8 cellular contexts compared by ENCODE assay signal in genomic region chr10:88897019-88897853, GRCh38. TPM values are rescaled to one million over a fixed set of nuclear protein-coding genes. Genes with fewer than 3 reads are reported as not detected.
DNase-seq lines count a peak whose midpoint lies in the region; ATAC-seq and TF ChIP-seq lines count a peak whose summit lies in the region.
"Had no signal": no experiment of that assay in that cellular context is flagged by ENCODE, and none has a peak within 500 bp of the region (broad histone marks: within the 10 kb centered on the region; RNA-seq: fewer than 3 reads in every experiment).

No MANE protein-coding gene starts in this region.

- H3K4me2 ChIP-seq in hepatocyte (peak overlapping the region; percentile 30), MM.1S (ENCODE audit: low read depth, low read length) (no peak overlapping the region)

- peaks cover 62% of the 10 kb centered on the region for H3K4me1 Mint-ChIP-seq in activated CD4-positive, alpha-beta T cell treated with anti-CD3 and anti-CD28 coated beads, Interleukin-2, amount 10 ng/mL, durations not matched to agents 24 days and 14 days
- H3K4me1 Mint-ChIP-seq in stimulated activated memory B cell treated with anti-CD40 and anti-IgM and Interleukin-4, amounts not matched to agents 10 μg/mL and 1 μg/mL and 100 μg/mL, for 72 hours: peaks cover 57% of the 10 kb centered on the region

- H3K9ac ChIP-seq in MM.1S (ENCODE audit: low read length): no peak overlapping the region

- H3K27me3 ChIP-seq in hepatocyte (no peaks in the 10 kb centered on the region), MM.1S (replicated peaks; ENCODE audit: insufficient read depth, low read length) (no peaks in the 10 kb centered on the region)

- intact Hi-C loops in activated CD4-positive, alpha-beta T cell treated with anti-CD3 and anti-CD28 coated beads, Interleukin-2, amount 10 ng/mL, durations not matched to agents 24 days and 14 days (cut with micrococcal nuclease): loop anchor here (1.0 kb wide), 3 partner anchors 11 to 38 kb away; partner anchors contain the start of gene STAMBPL1

- H3K27ac Mint-ChIP-seq in activated CD4-positive, alpha-beta T cell treated with anti-CD3 and anti-CD28 coated beads, Interleukin-2, amount 10 ng/mL, durations not matched to agents 24 days and 14 days: peak overlapping the region; percentile 90
- peak overlapping the region; percentile 93 for H3K27ac Mint-ChIP-seq in stimulated activated memory B cell treated with anti-CD40 and anti-IgM and Interleukin-4, amounts not matched to agents 10 μg/mL and 1 μg/mL and 100 μg/mL, for 72 hours

- H3K9me3 Mint-ChIP-seq in activated CD4-positive, alpha-beta T cell treated with anti-CD3 and anti-CD28 coated beads, Interleukin-2, amount 10 ng/mL, durations not matched to agents 24 days and 14 days: no peaks in the 10 kb centered on the region
- H3K9me3 Mint-ChIP-seq in stimulated activated memory B cell treated with anti-CD40 and anti-IgM and Interleukin-4, amounts not matched to agents 10 μg/mL and 1 μg/mL and 100 μg/mL, for 72 hours: no peaks in the 10 kb centered on the region

- peaks cover 57% of the 10 kb centered on the region for H3K36me3 Mint-ChIP-seq in activated CD4-positive, alpha-beta T cell treated with anti-CD3 and anti-CD28 coated beads, Interleukin-2, amount 10 ng/mL, durations not matched to agents 24 days and 14 days (ENCODE audit: low read depth)
- H3K36me3 Mint-ChIP-seq in stimulated activated memory B cell treated with anti-CD40 and anti-IgM and Interleukin-4, amounts not matched to agents 10 μg/mL and 1 μg/mL and 100 μg/mL, for 72 hours: peaks cover 26% of the 10 kb centered on the region

- no peaks in the 10 kb centered on the region for H3K27me3 Mint-ChIP-seq in activated CD4-positive, alpha-beta T cell treated with anti-CD3 and anti-CD28 coated beads, Interleukin-2, amount 10 ng/mL, durations not matched to agents 24 days and 14 days
- H3K27me3 Mint-ChIP-seq in stimulated activated memory B cell treated with anti-CD40 and anti-IgM and Interleukin-4, amounts not matched to agents 10 μg/mL and 1 μg/mL and 100 μg/mL, for 72 hours: no peaks in the 10 kb centered on the region

- H2AFZ ChIP-seq in hepatocyte: no peak overlapping the region
- H2AFZ ChIP-seq in MM.1S (ENCODE audit: low read length): no peak overlapping the region

- DNase-seq in HK-2 (ENCODE audit: unreplicated experiment) (peak; percentile 42), hepatocyte (ENCODE audit: low spot score) (peak; percentile 66), MM.1S (no peak)
- DNase-seq in activated CD4-positive, alpha-beta T cell treated with anti-CD3 and anti-CD28 coated beads, Interleukin-2, amount 10 ng/mL, durations not matched to agents 24 days and 14 days: no peak

- H3K9me3 ChIP-seq in hepatocyte (ENCODE audit: low read depth) (no peaks in the 10 kb centered on the region), MM.1S (replicated peaks; ENCODE audit: insufficient read depth, low read length) (no peaks in the 10 kb centered on the region)

- H4K20me1 ChIP-seq in hepatocyte (ENCODE audit: insufficient read depth, poor library complexity, severe bottlenecking): no peaks in the 10 kb centered on the region
- H4K20me1 ChIP-seq in MM.1S (ENCODE audit: insufficient read depth, low read length): no peaks in the 10 kb centered on the region

- TF ChIP-seq CTCF in hepatocyte (IDR thresholded peaks at IDR 0.05; ENCODE audit: poor library complexity): no peak
- TF ChIP-seq CTCF in MM.1S (IDR thresholded peaks at IDR 0.05; ENCODE audit: low read length): no peak

- peak overlapping the region; percentile 62 for H3K4me3 Mint-ChIP-seq in activated CD4-positive, alpha-beta T cell treated with anti-CD3 and anti-CD28 coated beads, Interleukin-2, amount 10 ng/mL, durations not matched to agents 24 days and 14 days
- peak overlapping the region; percentile 54 for H3K4me3 Mint-ChIP-seq in stimulated activated memory B cell treated with anti-CD40 and anti-IgM and Interleukin-4, amounts not matched to agents 10 μg/mL and 1 μg/mL and 100 μg/mL, for 72 hours

- H3K36me3 ChIP-seq in hepatocyte (replicated peaks; ENCODE audit: insufficient read depth, low read depth) (no peaks in the 10 kb centered on the region), MM.1S (replicated peaks; ENCODE audit: insufficient read depth, low read length) (no peaks in the 10 kb centered on the region)

- WGBS in hepatocyte (ENCODE audit: low lambda C conversion rate, missing lambda C conversion rate): 10% methylated on average over 8 of the region's 8 CpGs

- peaks cover 43% of the 10 kb centered on the region for H3K4me1 ChIP-seq in hepatocyte (ENCODE audit: insufficient read depth)
- H3K4me1 ChIP-seq in MM.1S (ENCODE audit: low read length): peaks cover 7% of the 10 kb centered on the region

- H3K4me3 ChIP-seq in hepatocyte (no peak overlapping the region), MM.1S (ENCODE audit: low read length) (no peak overlapping the region)

- no peaks in the 10 kb centered on the region for H3F3A ChIP-seq in MM.1S (ENCODE audit: insufficient read depth, low read length)

- no peaks in the 10 kb centered on the region for H3K9me2 ChIP-seq in hepatocyte (replicated peaks; ENCODE audit: insufficient read depth)
- H3K9me2 ChIP-seq in MM.1S (replicated peaks; ENCODE audit: insufficient read depth, low read length): no peaks in the 10 kb centered on the region

- ATAC-seq in stimulated activated memory B cell treated with anti-CD40 and anti-IgM and Interleukin-4, amounts not matched to agents 10 μg/mL and 1 μg/mL and 100 μg/mL, for 72 hours: peak; percentile 56
- no peak for ATAC-seq in GM19455 (IDR thresholded peaks at IDR 0.05; ENCODE audit: unreplicated experiment)
- no peak for ATAC-seq in HG02840 (IDR thresholded peaks at IDR 0.05; ENCODE audit: low FRiP score, unreplicated experiment)

- H3K79me2 ChIP-seq in hepatocyte: peaks cover 9% of the 10 kb centered on the region
- H3K79me2 ChIP-seq in MM.1S (ENCODE audit: low read length): no peaks in the 10 kb centered on the region

- H3K27ac ChIP-seq in hepatocyte (peak overlapping the region; percentile 96), MM.1S (ENCODE audit: low read length) (no peak overlapping the region)

RNA-seq across cellular contexts. Expression of gene STAMBPL1, which starts 17.2 kb away (rescaled TPM):
- 41.9 and 43.5 TPM in 2 replicates for total RNA-seq in activated CD4-positive, alpha-beta T cell treated with anti-CD3 and anti-CD28 coated beads, Interleukin-2, amount 10 ng/mL, durations not matched to agents 24 days and 14 days
- total RNA-seq in hepatocyte: 14.8 and 20.0 TPM in 2 replicates
- polyA plus RNA-seq in hepatocyte: 4.5 and 5.2 TPM in 2 replicates

RNA-seq across cellular contexts. Expression of gene ANKRD22, which starts 45.6 kb away (rescaled TPM):
- total RNA-seq in activated CD4-positive, alpha-beta T cell treated with anti-CD3 and anti-CD28 coated beads, Interleukin-2, amount 10 ng/mL, durations not matched to agents 24 days and 14 days: 0.12 TPM in 1 of 2 replicates, not detected in the other
- total RNA-seq in hepatocyte: 2.1 and 4.2 TPM in 2 replicates
- 2.3 and 2.7 TPM in 2 replicates for polyA plus RNA-seq in hepatocyte
- total RNA-seq: pulmonary artery endothelial cell had no signal

RNA-seq across cellular contexts. Expression of gene ACTA2, which starts 55.3 kb away (rescaled TPM):
- total RNA-seq in activated CD4-positive, alpha-beta T cell treated with anti-CD3 and anti-CD28 coated beads, Interleukin-2, amount 10 ng/mL, durations not matched to agents 24 days and 14 days: 8.8 and 8.9 TPM in 2 replicates
- 218 and 231 TPM in 2 replicates for total RNA-seq in hepatocyte
- 207 and 251 TPM in 2 replicates for polyA plus RNA-seq in hepatocyte

Comparison
In these comparisons a context has a peak if more than half of its experiments do, and no peak if none do; other contexts are left out.
1. DNase-seq: peak in HK-2 (single experiment) and hepatocyte (single experiment); none in activated CD4-positive, alpha-beta T cell treated with anti-CD3 and anti-CD28 coated beads, Interleukin-2, amount 10 ng/mL, durations not matched to agents 24 days and 14 days (single experiment) and MM.1S (single experiment).
2. RNA of gene ACTA2, which starts 55.3 kb away (total RNA-seq): 218 to 231 TPM in hepatocyte; 8.8 to 8.9 TPM in activated CD4-positive, alpha-beta T cell treated with anti-CD3 and anti-CD28 coated beads, Interleukin-2, amount 10 ng/mL, durations not matched to agents 24 days and 14 days; every median in the first group is over 10 times any median in the second.